Comparison of ENCODE assay signal across 10 cellular contexts in genomic region chr7:33043875-33044718, GRCh38. TPM values are rescaled to one million over a fixed set of nuclear protein-coding genes. Genes with fewer than 3 reads are reported as not detected.
DNase-seq lines count a peak whose midpoint lies in the region; ATAC-seq, FAIRE-seq and TF ChIP-seq lines count a peak whose summit lies in the region.
"Had no signal": no experiment of that assay in that cellular context is flagged by ENCODE, and none has a peak within 500 bp of the region (broad histone marks: within the 10 kb centered on the region; RNA-seq: fewer than 3 reads in every experiment).

No MANE protein-coding gene starts in this region.

- no peak overlapping the region for H3K9ac ChIP-seq in astrocyte (ENCODE audit: low read length)

- no peaks in the 10 kb centered on the region for H3K27me3 Mint-ChIP-seq in activated CD8-positive, alpha-beta T cell treated with anti-CD3 and anti-CD28 coated beads for 36 hours
- H3K27me3 Mint-ChIP-seq in activated CD8-positive, alpha-beta T cell treated with anti-CD3 and anti-CD28 coated beads, Interleukin-2, amount 10 ng/mL, durations not matched to agents 7 days and 5 days (ENCODE audit: low read depth): no peaks in the 10 kb centered on the region
- H3K27me3 Mint-ChIP-seq in astrocyte (ENCODE audit: low read depth, unreplicated experiment): no peaks in the 10 kb centered on the region
- H3K27me3 Mint-ChIP-seq: activated naive CD8-positive, alpha-beta T cell treated with anti-CD3 and anti-CD28 coated beads, Interleukin-2, amount 10 ng/mL, durations not matched to agents 7 days and 5 days had no signal

- no peak overlapping the region for H3K4me3 ChIP-seq in astrocyte (ENCODE audit: insufficient read depth, low read depth, low read length)
- no peak overlapping the region for H3K4me3 ChIP-seq in testis

- no peak for TF ChIP-seq CTCF in activated CD8-positive, alpha-beta T cell treated with anti-CD3 and anti-CD28 coated beads for 36 hours (IDR thresholded peaks at IDR 0.05)
- peak; percentile 4 for TF ChIP-seq CTCF in astrocyte (IDR thresholded peaks at IDR 0.05; ENCODE audit: insufficient read depth, low read depth, low read length)
- peak in 1 of 3 experiments; percentile 9 for TF ChIP-seq CTCF in testis (IDR thresholded peaks at IDR 0.05)

- H3K4me1 ChIP-seq in astrocyte (ENCODE audit: insufficient read depth, low read length) (peaks cover 3% of the 10 kb centered on the region), testis (peaks cover 22% of the 10 kb centered on the region)

- H3K79me2 ChIP-seq in astrocyte (ENCODE audit: insufficient read depth, low read length): peaks cover 95% of the 10 kb centered on the region

- CTCF ChIA-PET in activated CD8-positive, alpha-beta T cell treated with anti-CD3 and anti-CD28 coated beads for 36 hours (lab: Charles Lee): interaction anchor here (0.8 to 2.4 kb wide), 3 partner anchors 64 to 198 kb away, joined by 3 to 9 read pairs (median 3); partner anchors contain the start of gene RP9
- CTCF ChIA-PET in activated CD8-positive, alpha-beta T cell treated with anti-CD3 and anti-CD28 coated beads, Interleukin-2, amount 10 ng/mL, durations not matched to agents 7 days and 5 days (lab: Charles Lee): interaction anchor here (1.1 to 1.6 kb wide), 3 partner anchors 9 to 64 kb away, joined by 3 to 4 read pairs (median 4); no protein-coding TSS in a partner anchor

- H3K9me3 ChIP-seq in astrocyte (ENCODE audit: insufficient read depth, low read depth, low read length) (no peaks in the 10 kb centered on the region), testis (no peaks in the 10 kb centered on the region)

- H3K27ac Mint-ChIP-seq in activated CD8-positive, alpha-beta T cell treated with anti-CD3 and anti-CD28 coated beads for 36 hours: peak overlapping the region; percentile 4
- no peak overlapping the region for H3K27ac Mint-ChIP-seq in activated CD8-positive, alpha-beta T cell treated with anti-CD3 and anti-CD28 coated beads, Interleukin-2, amount 10 ng/mL, durations not matched to agents 7 days and 5 days
- H3K27ac Mint-ChIP-seq in astrocyte (ENCODE audit: unreplicated experiment): no peak overlapping the region
- H3K27ac Mint-ChIP-seq: activated naive CD8-positive, alpha-beta T cell treated with anti-CD3 and anti-CD28 coated beads, Interleukin-2, amount 10 ng/mL, durations not matched to agents 7 days and 5 days had no signal

- H3K9me3 Mint-ChIP-seq in activated CD8-positive, alpha-beta T cell treated with anti-CD3 and anti-CD28 coated beads for 36 hours: no peaks in the 10 kb centered on the region
- H3K9me3 Mint-ChIP-seq in activated CD8-positive, alpha-beta T cell treated with anti-CD3 and anti-CD28 coated beads, Interleukin-2, amount 10 ng/mL, durations not matched to agents 7 days and 5 days (ENCODE audit: insufficient read depth): no peaks in the 10 kb centered on the region
- H3K9me3 Mint-ChIP-seq in astrocyte (ENCODE audit: unreplicated experiment): no peaks in the 10 kb centered on the region
- H3K9me3 Mint-ChIP-seq: activated naive CD8-positive, alpha-beta T cell treated with anti-CD3 and anti-CD28 coated beads, Interleukin-2, amount 10 ng/mL, durations not matched to agents 7 days and 5 days had no signal

- H3K36me3 ChIP-seq in astrocyte (ENCODE audit: insufficient read depth, low read length): no peaks in the 10 kb centered on the region
- no peaks in the 10 kb centered on the region for H3K36me3 ChIP-seq in testis (ENCODE audit: low read depth, missing control alignments)

- no peak for FAIRE-seq in astrocyte (lab: Jason Lieb, UNC)

- no peak overlapping the region for H2AFZ ChIP-seq in astrocyte (ENCODE audit: low read depth, low read length)

- intact Hi-C loops in activated CD8-positive, alpha-beta T cell treated with anti-CD3 and anti-CD28 coated beads for 36 hours (cut with micrococcal nuclease): no loop called here
- intact Hi-C loops in left colon (cut with DNase I, micrococcal nuclease) (no loop called here), testis (cut with DNase I; ENCODE audit: low total_unique reads) (no loop called here)

- H4K20me1 ChIP-seq in astrocyte (ENCODE audit: insufficient read depth, low read length): peaks cover 17% of the 10 kb centered on the region

- no peak for DNase-seq in activated CD8-positive, alpha-beta T cell treated with anti-CD3 and anti-CD28 coated beads for 36 hours
- no peak for DNase-seq in activated CD8-positive, alpha-beta T cell treated with anti-CD3 and anti-CD28 coated beads, Interleukin-2, amount 10 ng/mL, durations not matched to agents 7 days and 5 days
- DNase-seq in astrocyte (ENCODE audit: low read depth) (no peak), left colon (no peak), testis (no peak)
- DNase-seq: activated naive CD8-positive, alpha-beta T cell treated with anti-CD3 and anti-CD28 coated beads, Interleukin-2, amount 10 ng/mL, durations not matched to agents 7 days and 5 days; NCI-H1436 treated with DMSO at 0.1 percent for 48 hours had no signal

- H3K27ac ChIP-seq in astrocyte (ENCODE audit: low read depth, low read length) (no peak overlapping the region), testis (peak overlapping the region; percentile 17 to 36)

- POLR2A ChIA-PET in activated CD8-positive, alpha-beta T cell treated with anti-CD3 and anti-CD28 coated beads for 36 hours (lab: Charles Lee): interaction anchor here (1.2 kb wide), 1 partner anchor 153 kb away, joined by 3 read pairs; no protein-coding TSS in a partner anchor
- POLR2A ChIA-PET in activated CD8-positive, alpha-beta T cell treated with anti-CD3 and anti-CD28 coated beads, Interleukin-2, amount 10 ng/mL, durations not matched to agents 7 days and 5 days (lab: Charles Lee): interaction anchor here (0.8 kb wide), 1 partner anchor 18 kb away, joined by 3 read pairs; the partner anchor contains the start of gene NT5C3A

- H3K4me3 Mint-ChIP-seq in activated CD8-positive, alpha-beta T cell treated with anti-CD3 and anti-CD28 coated beads for 36 hours: no peak overlapping the region
- no peak overlapping the region for H3K4me3 Mint-ChIP-seq in activated CD8-positive, alpha-beta T cell treated with anti-CD3 and anti-CD28 coated beads, Interleukin-2, amount 10 ng/mL, durations not matched to agents 7 days and 5 days
- H3K4me3 Mint-ChIP-seq in astrocyte (ENCODE audit: unreplicated experiment): no peak overlapping the region
- H3K4me3 Mint-ChIP-seq: activated naive CD8-positive, alpha-beta T cell treated with anti-CD3 and anti-CD28 coated beads, Interleukin-2, amount 10 ng/mL, durations not matched to agents 7 days and 5 days had no signal

- H3K4me2 ChIP-seq in astrocyte (ENCODE audit: low read length): no peak overlapping the region

- peaks cover 44% of the 10 kb centered on the region for H3K4me1 Mint-ChIP-seq in activated CD8-positive, alpha-beta T cell treated with anti-CD3 and anti-CD28 coated beads for 36 hours (ENCODE audit: low read depth)
- H3K4me1 Mint-ChIP-seq in activated CD8-positive, alpha-beta T cell treated with anti-CD3 and anti-CD28 coated beads, Interleukin-2, amount 10 ng/mL, durations not matched to agents 7 days and 5 days (ENCODE audit: low read depth): peaks cover 32% of the 10 kb centered on the region
- H3K4me1 Mint-ChIP-seq in astrocyte (ENCODE audit: low read depth, unreplicated experiment): peaks cover 14% of the 10 kb centered on the region

- H3K36me3 Mint-ChIP-seq in activated CD8-positive, alpha-beta T cell treated with anti-CD3 and anti-CD28 coated beads for 36 hours (ENCODE audit: low read depth): no peaks in the 10 kb centered on the region
- peaks cover 6% of the 10 kb centered on the region for H3K36me3 Mint-ChIP-seq in activated CD8-positive, alpha-beta T cell treated with anti-CD3 and anti-CD28 coated beads, Interleukin-2, amount 10 ng/mL, durations not matched to agents 7 days and 5 days (ENCODE audit: low read depth)
- no peaks in the 10 kb centered on the region for H3K36me3 Mint-ChIP-seq in astrocyte (ENCODE audit: low read depth, unreplicated experiment)

- ATAC-seq in activated CD8-positive, alpha-beta T cell treated with anti-CD3 and anti-CD28 coated beads for 36 hours: no peak
- no peak for ATAC-seq in activated CD8-positive, alpha-beta T cell treated with anti-CD3 and anti-CD28 coated beads, Interleukin-2, amount 10 ng/mL, durations not matched to agents 7 days and 5 days
- ATAC-seq in left colon (peak; percentile 80), GM18519 (IDR thresholded peaks at IDR 0.05; ENCODE audit: low FRiP score, unreplicated experiment) (no peak), GM21367 (IDR thresholded peaks at IDR 0.05; ENCODE audit: unreplicated experiment) (no peak), HG03342 (IDR thresholded peaks at IDR 0.05; ENCODE audit: unreplicated experiment) (no peak)

- H3K27me3 ChIP-seq in astrocyte (ENCODE audit: insufficient read depth, low read length) (no peaks in the 10 kb centered on the region), testis (no peaks in the 10 kb centered on the region)

- WGBS in testis, 2 donors: 73 to 75% methylated on average over 6 of the region's 6 CpGs

- TF ChIP-seq POLR2A in testis (IDR thresholded peaks at IDR 0.05): no peak

RNA-seq across cellular contexts. Expression of gene NT5C3A, which starts 18.5 kb away (rescaled TPM):
- total RNA-seq in activated CD8-positive, alpha-beta T cell treated with anti-CD3 and anti-CD28 coated beads for 36 hours: 10 to 100 TPM; 34.2 to 37.7 TPM
- 10 to 100 TPM; 44.4 to 45.8 TPM for total RNA-seq in activated CD8-positive, alpha-beta T cell treated with anti-CD3 and anti-CD28 coated beads, Interleukin-2, amount 10 ng/mL, durations not matched to agents 7 days and 5 days
- total RNA-seq in astrocyte (21.9 and 24.1 TPM in 2 replicates), left colon (10 to 100 TPM; 85.0 to 98.5 TPM), testis (10 to 100 TPM; 19.5 to 23.8 TPM)
- 18.9 TPM for polyA plus RNA-seq in testis (ENCODE audit: insufficient read depth, low read depth, low replicate concordance)
